ENCODE assay signal across 8 cellular contexts in the genomic region with DNA sequence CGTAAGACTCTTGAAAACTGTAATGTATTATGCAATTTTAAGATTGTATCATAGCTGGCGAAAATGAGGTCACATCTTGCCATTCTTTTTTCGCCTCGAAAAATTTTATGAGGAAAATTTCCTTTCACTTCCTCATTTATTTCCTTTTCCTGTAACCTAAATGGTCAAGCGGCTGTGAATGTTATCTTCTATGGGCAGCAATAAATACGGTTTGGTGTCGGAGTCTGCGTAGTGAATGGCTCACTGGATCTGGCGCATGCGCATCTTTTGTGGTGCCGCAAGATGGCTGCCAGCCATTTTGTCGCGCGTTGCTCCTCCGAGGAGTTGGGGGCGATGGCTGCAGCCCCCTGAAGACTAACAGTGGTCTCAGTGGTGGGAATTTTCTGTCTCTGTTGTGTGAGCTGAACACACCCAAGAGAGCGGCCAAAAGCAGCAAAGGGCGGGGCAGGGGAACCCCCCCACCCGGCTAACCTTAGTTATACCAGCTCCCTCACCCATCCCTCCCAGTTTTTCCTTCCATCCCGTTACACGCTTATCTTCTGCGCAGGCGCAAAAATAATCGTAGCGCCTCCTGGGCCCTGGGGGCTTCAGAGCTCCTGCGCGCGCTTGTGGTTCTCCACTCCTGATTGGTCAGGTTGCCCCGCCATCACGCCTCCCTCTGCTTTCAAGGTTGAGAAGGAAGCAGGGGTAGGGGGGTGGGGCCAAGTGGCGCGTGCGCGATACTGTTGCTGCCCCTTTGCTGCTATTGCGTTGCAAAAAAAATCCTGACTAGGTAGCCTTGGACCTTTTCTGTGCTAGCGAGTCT. TPM values are rescaled to one million over a fixed set of nuclear protein-coding genes. Genes with fewer than 3 reads are reported as not detected.
DNase-seq lines count a peak whose midpoint lies in the region; TF ChIP-seq lines count a peak whose summit lies in the region.

TSS of gene RPRD2 (plus strand) at position 722 of the 805 bp plus-strand sequence. CDS start 568 bp downstream, outside the sequence.

- H3K4me1 ChIP-seq in effector memory CD4-positive, alpha-beta T cell (ENCODE audit: control insufficient read depth, insufficient read depth, low read length, poor library complexity, severe bottlenecking), result peaks cover 13% of the 10 kb centered on the region

- no peaks in the 10 kb centered on the region for H3K36me3 ChIP-seq in effector memory CD4-positive, alpha-beta T cell (ENCODE audit: control insufficient read depth, insufficient read depth, low read length)

- DNase-seq in COLO668 (lab: John Stamatoyannopoulos, UW; ENCODE audit: unreplicated experiment), result peak; percentile 99
- peak; percentile 95 for DNase-seq in GM20000 (ENCODE audit: low spot score)
- peak; percentile 99 for DNase-seq in HT-29 (ENCODE audit: low spot score)
- DNase-seq in NOMO-1 (lab: John Stamatoyannopoulos, UW; ENCODE audit: unreplicated experiment in 2 of 2), result peak; percentile 97
- DNase-seq in effector memory CD4-positive, alpha-beta T cell, result peak; percentile 99 to 100 (median 99)
- DNase-seq in lung microvascular endothelial cell (ENCODE audit: low read depth in 2 of 2), result peak; percentile 99 to 100
- DNase-seq in stimulated activated CD4-positive, alpha-beta T cell treated with anti-CD3 and anti-CD28 coated beads, TNF-alpha, amount 100 ng/mL, for 48 hours (ENCODE audit: low read depth in 3 of 3), result peak; percentile 96 to 99 (median 97)

- POLR2A ChIA-PET in activated CD8-positive, alpha-beta memory T cell treated with anti-CD3 and anti-CD28 coated beads for 36 hours (lab: Charles Lee), result interaction anchor here (0.6 to 2.1 kb wide), 14 partner anchors 8 to 558 kb away, joined by 3 to 14 read pairs (median 4); partner anchors contain the start of genes ENSA, FALEC, PLEKHO1 and TARS2

- peak within 1 kb of the TSS; percentile 95 for H3K27ac ChIP-seq in effector memory CD4-positive, alpha-beta T cell (ENCODE audit: insufficient read depth, low read length, poor library complexity, severe bottlenecking)

- H3K27me3 ChIP-seq in effector memory CD4-positive, alpha-beta T cell (replicated peaks; ENCODE audit: control insufficient read depth, insufficient read depth, low read length, poor library complexity, severe bottlenecking), result no peaks in the 10 kb centered on the region

- H3K9me3 ChIP-seq in effector memory CD4-positive, alpha-beta T cell (ENCODE audit: control insufficient read depth, low read length), result no peaks in the 10 kb centered on the region

- CTCF ChIA-PET in activated CD8-positive, alpha-beta memory T cell treated with anti-CD3 and anti-CD28 coated beads for 36 hours (lab: Charles Lee), result interaction anchor here (1.4 kb wide), 1 partner anchor 17 kb away, joined by 3 read pairs; no protein-coding TSS in a partner anchor

- TF ChIP-seq CTCF in GM20000 (IDR thresholded peaks at IDR 0.05; ENCODE audit: extremely low read depth, missing control alignments), result no peak

- H3K4me3 ChIP-seq in effector memory CD4-positive, alpha-beta T cell (ENCODE audit: insufficient read depth, low read depth, low read length, poor library complexity, severe bottlenecking), result peak within 1 kb of the TSS; percentile 77

RNA-seq across cellular contexts. Expression of gene RPRD2, which starts in this region (rescaled TPM):
- total RNA-seq in HT-29 (2014; rRNA removed; shearing (Covaris generic)), result 6.7 and 8.0 TPM in 2 replicates
- 10 to 100 TPM; 20.1 to 20.4 TPM for total RNA-seq in activated CD8-positive, alpha-beta memory T cell treated with anti-CD3 and anti-CD28 coated beads for 36 hours
- total RNA-seq in lung microvascular endothelial cell, result 6.3 and 7.9 TPM in 2 replicates

Comparison
In these comparisons a context has a peak if more than half of its experiments do, and no peak if none do; other contexts are left out.
1. Peak in every context shown above with its lines: DNase-seq, H3K4me3 ChIP-seq and H3K27ac ChIP-seq.